In the genomic region with DNA sequence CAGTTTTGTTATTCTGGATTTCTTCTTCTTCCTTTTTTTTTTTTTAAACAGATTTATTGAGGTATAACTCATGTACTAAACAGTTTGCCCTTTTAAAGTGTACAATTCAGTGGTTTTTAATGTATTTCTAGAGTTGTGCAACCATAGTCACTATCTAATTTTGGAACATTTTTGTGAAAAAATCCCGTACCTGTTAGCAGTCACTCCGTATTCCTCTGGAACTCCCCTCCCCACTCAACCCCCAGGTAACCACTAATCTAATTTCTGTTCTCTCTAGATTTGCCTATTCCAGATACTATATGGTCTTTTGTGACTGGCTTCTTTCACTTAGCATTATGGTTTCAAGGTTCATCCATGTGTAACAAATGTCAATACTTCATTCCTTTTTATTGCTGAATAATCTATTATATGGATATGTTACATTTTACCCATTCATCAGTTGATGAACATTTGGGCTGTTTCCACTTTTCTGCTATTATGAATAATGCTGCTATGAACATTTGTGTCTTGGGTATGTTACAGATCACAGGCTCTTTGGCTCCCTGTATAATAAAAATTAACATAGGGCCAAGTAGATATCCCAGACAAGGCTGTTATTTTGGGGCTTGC, we compare ENCODE assay signal across 1 cellular context.
A peak's percentile ranks its signal among the peaks of the same experiment; 100 is the strongest.
TF ChIP-seq lines count a peak whose summit lies in the region.

No MANE protein-coding gene starts in this region.

TF ChIP-seq in K562, 482 proteins besides CTCF, POLR2A, EP300 and RAD21:
- TF ChIP-seq ZNF316 (IDR thresholded peaks at IDR 0.05) (peak; percentile 61), PRMT5 (CRISPR knock-in tag; IDR thresholded peaks at IDR 0.05) (no peak), GABPB2 (CRISPR knock-in tag; conservative IDR thresholded peaks at IDR 0.05) (no peak), CREBBP (IDR thresholded peaks at IDR 0.05; ENCODE audit: low read depth, low read length) (no peak), EGR1 (conservative IDR thresholded peaks at IDR 0.05) (no peak), C11orf30 (IDR thresholded peaks at IDR 0.05; ENCODE audit: low read depth) (peak; percentile 57; the same call in 1 of the 2 replicates)
- TF ChIP-seq, protein P1, sequence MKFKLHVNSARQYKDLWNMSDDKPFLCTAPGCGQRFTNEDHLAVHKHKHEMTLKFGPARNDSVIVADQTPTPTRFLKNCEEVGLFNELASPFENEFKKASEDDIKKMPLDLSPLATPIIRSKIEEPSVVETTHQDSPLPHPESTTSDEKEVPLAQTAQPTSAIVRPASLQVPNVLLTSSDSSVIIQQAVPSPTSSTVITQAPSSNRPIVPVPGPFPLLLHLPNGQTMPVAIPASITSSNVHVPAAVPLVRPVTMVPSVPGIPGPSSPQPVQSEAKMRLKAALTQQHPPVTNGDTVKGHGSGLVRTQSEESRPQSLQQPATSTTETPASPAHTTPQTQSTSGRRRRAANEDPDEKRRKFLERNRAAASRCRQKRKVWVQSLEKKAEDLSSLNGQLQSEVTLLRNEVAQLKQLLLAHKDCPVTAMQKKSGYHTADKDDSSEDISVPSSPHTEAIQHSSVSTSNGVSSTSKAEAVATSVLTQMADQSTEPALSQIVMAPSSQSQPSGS (CRISPR knock-in tag; IDR thresholded peaks at IDR 0.05): no peak
